Comparison of ENCODE assay signal across 24 cellular contexts in the genomic region with DNA sequence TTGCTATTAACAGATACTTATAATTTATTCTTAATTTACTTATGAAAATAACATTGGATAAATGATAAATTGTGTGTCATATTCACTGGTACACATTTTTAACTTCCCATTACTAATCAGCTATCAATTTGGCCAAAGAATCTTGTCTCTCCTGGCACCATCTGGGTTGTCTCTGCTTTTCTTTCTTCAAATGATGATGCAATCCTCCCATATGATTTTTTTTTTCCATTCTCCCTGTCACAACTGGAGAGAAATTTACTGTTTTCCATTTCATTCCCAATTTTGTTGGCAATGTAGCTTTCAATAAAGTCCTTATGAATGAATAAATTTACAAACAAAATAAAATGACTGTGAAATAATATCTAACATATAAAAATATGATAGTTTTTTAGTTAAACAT.
A peak's percentile ranks its signal among the peaks of the same experiment; 100 is the strongest.
DNase-seq lines count a peak whose midpoint lies in the region; ATAC-seq, FAIRE-seq and TF ChIP-seq lines count a peak whose summit lies in the region.
"Had no signal": no experiment of that assay in that cellular context is flagged by ENCODE, and none has a peak within 500 bp of the region (broad histone marks: within the 10 kb centered on the region; RNA-seq: fewer than 3 reads in every experiment).

No MANE protein-coding gene starts in this region.

- H2BK12ac ChIP-seq in H1 (ENCODE audit: low read depth, low read length): no peak overlapping the region

- BruUV-seq in HepG2 (replicated peaks; lab: Mats Ljungman, UMichigan): no TSS peak

- no peaks in the 10 kb centered on the region for H3K36me3 ChIP-seq in HepG2 (replicated peaks in 1 of 2; ENCODE audit: control insufficient read depth in 1 of 2, insufficient read depth in 2 of 2, low read length in 2 of 2)
- H3K36me3 ChIP-seq in right lobe of liver: no peaks in the 10 kb centered on the region
- H3K36me3 ChIP-seq in H1 (ENCODE audit: control insufficient read depth in 2 of 4, insufficient read depth in 4 of 4, low read length in 3 of 4): no peaks in the 10 kb centered on the region
- H3K36me3 ChIP-seq: BE2C; BLaER1 treated with 17β-estradiol and CSF1 and Interleukin-3, amounts not matched to agents 10 nM and 100 nM; HAP-1 had no signal

- H4K20me1 ChIP-seq in HepG2 (ENCODE audit: insufficient read depth, low read length): no peaks in the 10 kb centered on the region
- no peaks in the 10 kb centered on the region for H4K20me1 ChIP-seq in H1 (replicated peaks in 1 of 2; ENCODE audit: control insufficient read depth in 1 of 2, insufficient read depth in 2 of 2, low read length in 2 of 2)
- H4K20me1 ChIP-seq: BLaER1 treated with 17β-estradiol and CSF1 and Interleukin-3, amounts not matched to agents 10 nM and 100 nM had no signal

- H2AK5ac ChIP-seq in H1 (ENCODE audit: low read depth, low read length): no peak overlapping the region

- peaks cover 0 to 11% (median 6%) of the 10 kb centered on the region in 9 donors for H3K9me3 Mint-ChIP-seq in naive thymus-derived CD8-positive, alpha-beta T cell

- no peak for TF ChIP-seq POLR2A in HepG2 (IDR thresholded peaks at IDR 0.05; ENCODE audit: insufficient read depth in 1 of 2, low read depth in 2 of 2, low read length in 2 of 2)
- TF ChIP-seq POLR2A in right lobe of liver (IDR thresholded peaks at IDR 0.05): no peak
- TF ChIP-seq POLR2A in H1 (IDR thresholded peaks at IDR 0.05; ENCODE audit: control extremely low read depth in 1 of 2, low read depth in 2 of 2, low read length in 2 of 2): no peak

- H3K36me3 Mint-ChIP-seq in naive thymus-derived CD8-positive, alpha-beta T cell: no peaks in the 10 kb centered on the region
- H3K36me3 Mint-ChIP-seq: CD14-positive monocyte; CD8-positive, alpha-beta memory T cell had no signal

- H3K18ac ChIP-seq in H1 (ENCODE audit: extremely low read depth, low read length): no peak overlapping the region

- DNase-seq in HepG2 (ENCODE audit: low spot score): no peak
- DNase-seq in right lobe of liver: no peak
- peak; percentile 41 for DNase-seq in NCI-H446 treated with DMSO at 0.1 percent for 48 hours (lab: John Stamatoyannopoulos, UW)
- DNase-seq in H1 (ENCODE audit: low read depth in 1 of 2, low spot score in 2 of 2): no peak
- peak; percentile 0 for DNase-seq in fibroblast of the aortic adventitia (ENCODE audit: low read depth)
- DNase-seq in dedifferentiated amniotic fluid mesenchymal stem cell (ENCODE audit: extremely low spot score): no peak
- no peak for DNase-seq in naive thymus-derived CD8-positive, alpha-beta T cell
- DNase-seq in NCI-H1105 treated with DMSO at 0.1 percent for 48 hours (lab: John Stamatoyannopoulos, UW): no peak
- DNase-seq: 8988T; ACHN; AML-193; BE2C; CD4-positive, alpha-beta T cell; CD8-positive, alpha-beta memory T cell; DMS79; EL; GDM1 had no signal

- POLR2A ChIA-PET in HepG2 (lab: Yijun Ruan, JAX): no interaction called here
- POLR2A ChIA-PET in H1 (lab: Charles Lee; ENCODE audit: partially characterized antibody): no interaction called here
- POLR2A ChIA-PET in naive thymus-derived CD8-positive, alpha-beta T cell (lab: Charles Lee): no interaction called here

- H3K79me2 ChIP-seq in HepG2 (ENCODE audit: insufficient read depth, low read length) (no peaks in the 10 kb centered on the region), H1 (ENCODE audit: control insufficient read depth in 1 of 2, insufficient read depth in 2 of 2, low read length in 2 of 2) (no peaks in the 10 kb centered on the region)

- H3K4me1 Mint-ChIP-seq in naive thymus-derived CD8-positive, alpha-beta T cell: no peaks in the 10 kb centered on the region
- H3K4me1 Mint-ChIP-seq: CD14-positive monocyte; CD8-positive, alpha-beta memory T cell; GM23338 had no signal

- H3K56ac ChIP-seq in H1 (replicated peaks; ENCODE audit: insufficient read length, low read depth, low read length): no peak overlapping the region

- H2BK15ac ChIP-seq in H1 (ENCODE audit: low read length): no peak overlapping the region

- intact Hi-C loops in HepG2 (cut with micrococcal nuclease; ENCODE audit: unreplicated experiment) (no loop called here), right lobe of liver (cut with DNase I) (no loop called here)

- no peaks in the 10 kb centered on the region for H3K27me3 Mint-ChIP-seq in naive thymus-derived CD8-positive, alpha-beta T cell
- H3K27me3 Mint-ChIP-seq: CD4-positive, alpha-beta T cell; CD8-positive, alpha-beta memory T cell had no signal

- FAIRE-seq in HepG2 (lab: Jason Lieb, UNC) (no peak), H1 (lab: Jason Lieb, UNC) (no peak)
- FAIRE-seq: A549, GM12878, H54 had no signal

- H3K27me3 ChIP-seq in HepG2 (ENCODE audit: control insufficient read depth in 1 of 2, insufficient read depth in 2 of 2, low read length in 2 of 2): no peaks in the 10 kb centered on the region
- H3K27me3 ChIP-seq in right lobe of liver: no peaks in the 10 kb centered on the region
- H3K27me3 ChIP-seq in H1 (replicated peaks in 1 of 4; ENCODE audit: control insufficient read depth in 3 of 4, extremely low read depth in 1 of 4, insufficient read depth in 3 of 4, low read length in 3 of 4): no peaks in the 10 kb centered on the region
- H3K27me3 ChIP-seq: BE2C; BLaER1 treated with 17β-estradiol and CSF1 and Interleukin-3, amounts not matched to agents 10 nM and 100 nM had no signal

- TF ChIP-seq EP300 in HepG2 (IDR thresholded peaks at IDR 0.05; ENCODE audit: low read depth in 2 of 2, low read length in 2 of 2): no peak
- TF ChIP-seq EP300 in HepG2 (CRISPR knock-in tag; IDR thresholded peaks at IDR 0.05; ENCODE audit: borderline replicate concordance): no peak
- no peak for TF ChIP-seq EP300 in H1 (IDR thresholded peaks at IDR 0.05; ENCODE audit: borderline replicate concordance in 1 of 2, low read depth in 2 of 2, low read length in 2 of 2)

- H2AFZ ChIP-seq in HepG2 (ENCODE audit: low read length) (no peak overlapping the region), H1 (ENCODE audit: low read length) (no peak overlapping the region)
- H2AFZ ChIP-seq: GM23338 had no signal

- H3K9ac ChIP-seq in HepG2 (ENCODE audit: insufficient read depth, low read depth, low read length): no peak overlapping the region
- H3K9ac ChIP-seq in H1 (replicated peaks in 1 of 4; ENCODE audit: extremely low read depth in 1 of 4, low read depth in 3 of 4, low read length in 3 of 4): no peak overlapping the region
- H3K9ac ChIP-seq: BLaER1 treated with 17β-estradiol and CSF1 and Interleukin-3, amounts not matched to agents 10 nM and 100 nM had no signal

- no peaks in the 10 kb centered on the region for H3K9me3 ChIP-seq in HepG2 (ENCODE audit: low read length)
- no peaks in the 10 kb centered on the region for H3K9me3 ChIP-seq in right lobe of liver
- H3K9me3 ChIP-seq in H1 (ENCODE audit: insufficient read depth in 2 of 2, low read depth in 1 of 2, low read length in 1 of 2): no peaks in the 10 kb centered on the region
- H3K9me3 ChIP-seq: A549, BE2C, HAP-1 had no signal

- H3K4me3 ChIP-seq in HepG2 (replicated peaks in 1 of 3; ENCODE audit: insufficient read depth in 1 of 3, low read depth in 2 of 3, low read length in 3 of 3) (no peak overlapping the region), right lobe of liver (no peak overlapping the region), H1 (ENCODE audit: extremely low read depth in 1 of 4, insufficient read depth in 2 of 4, low read depth in 3 of 4, low read length in 4 of 4) (no peak overlapping the region), fibroblast of the aortic adventitia (ENCODE audit: low read depth, low read length) (no peak overlapping the region)
- H3K4me3 ChIP-seq: A549; BLaER1 treated with 17β-estradiol and CSF1 and Interleukin-3, amounts not matched to agents 10 nM and 100 nM; GM12878; GM23338; HAP-1 had no signal

- no peak overlapping the region for H2BK20ac ChIP-seq in H1 (ENCODE audit: low read length)

- no peak overlapping the region for H2BK5ac ChIP-seq in H1 (ENCODE audit: low read depth, low read length)

- no peak overlapping the region for H3K27ac ChIP-seq in HepG2 (ENCODE audit: extremely low read length, insufficient read depth, low read length)
- H3K27ac ChIP-seq in right lobe of liver: no peak overlapping the region
- H3K27ac ChIP-seq in H1 (ENCODE audit: low read depth, low read length): no peak overlapping the region
- H3K27ac ChIP-seq: A549; BLaER1 treated with 17β-estradiol and CSF1 and Interleukin-3, amounts not matched to agents 10 nM and 100 nM had no signal

- TF ChIP-seq RAD21 in HepG2 (CRISPR knock-in tag; IDR thresholded peaks at IDR 0.05) (no peak), H1 (IDR thresholded peaks at IDR 0.05 in 1 of 2, conservative IDR thresholded peaks at IDR 0.05 in 1 of 2; ENCODE audit: low read depth in 2 of 2, low read length in 2 of 2) (no peak)

- no peak overlapping the region for H3K4ac ChIP-seq in H1 (replicated peaks; ENCODE audit: insufficient read length, low read depth, low read length)

- no peak overlapping the region for H3K23ac ChIP-seq in H1 (ENCODE audit: insufficient read length)

- no peak overlapping the region for H4K5ac ChIP-seq in H1 (ENCODE audit: insufficient read length, low read depth, low read length)

- H3K79me1 ChIP-seq in H1 (ENCODE audit: low read depth, low read length): no peaks in the 10 kb centered on the region

- H3K14ac ChIP-seq in H1 (ENCODE audit: insufficient read length): no peak overlapping the region

- H3K4me2 ChIP-seq in HepG2 (ENCODE audit: low read depth, low read length) (no peak overlapping the region), H1 (ENCODE audit: insufficient read depth in 1 of 2, low read depth in 2 of 2, low read length in 2 of 2) (no peak overlapping the region)
- H3K4me2 ChIP-seq: A549; BLaER1 treated with 17β-estradiol and CSF1 and Interleukin-3, amounts not matched to agents 10 nM and 100 nM; GM23338 had no signal

- in situ Hi-C loops in HepG2 (cut with HindIII; ENCODE audit: extremely low pct_ligation_motif_present, low pct_unique_long_range_greater_than_20kb): no loop called here

- H2BK120ac ChIP-seq in H1 (replicated peaks; ENCODE audit: low read depth, low read length): no peak overlapping the region

- no peak overlapping the region for H4K91ac ChIP-seq in H1 (replicated peaks; ENCODE audit: insufficient read length, low read length)

- H3K4me3 Mint-ChIP-seq in naive thymus-derived CD8-positive, alpha-beta T cell: no peak overlapping the region
- H3K4me3 Mint-ChIP-seq: CD14-positive monocyte; CD4-positive, alpha-beta T cell; CD8-positive, alpha-beta memory T cell; GM23338 had no signal

- no peak overlapping the region for H3K27ac Mint-ChIP-seq in naive thymus-derived CD8-positive, alpha-beta T cell
- H3K27ac Mint-ChIP-seq: CD14-positive monocyte; CD4-positive, alpha-beta T cell; CD8-positive, alpha-beta memory T cell; GM23338 had no signal

- TF ChIP-seq CTCF in HepG2 (CRISPR knock-in tag; IDR thresholded peaks at IDR 0.05): no peak
- TF ChIP-seq CTCF in right lobe of liver (IDR thresholded peaks at IDR 0.05): no peak
- no peak for TF ChIP-seq CTCF in H1 (IDR thresholded peaks at IDR 0.05; ENCODE audit: control extremely low read depth in 1 of 3, insufficient read depth in 1 of 3, low read depth in 1 of 3, low read length in 3 of 3)
- no peak for TF ChIP-seq CTCF in fibroblast of the aortic adventitia (IDR thresholded peaks at IDR 0.05; ENCODE audit: insufficient read depth, low read length)

- CTCF ChIA-PET in HepG2 (lab: Yijun Ruan, JAX; ENCODE audit: low intra/inter-chr PET ratio, low total read pairs) (no interaction called here), H1 (lab: Charles Lee; ENCODE audit: partially characterized antibody) (no interaction called here)

- ATAC-seq in HepG2 (no peak), right lobe of liver (no peak)
- no peak for ATAC-seq in naive thymus-derived CD8-positive, alpha-beta T cell
- ATAC-seq: A549, GM12878, GM23338 had no signal

- H3K23me2 ChIP-seq in H1 (ENCODE audit: low read depth, low read length): no peaks in the 10 kb centered on the region

- H3K4me1 ChIP-seq in HepG2 (ENCODE audit: insufficient read depth, low read length): no peaks in the 10 kb centered on the region
- no peaks in the 10 kb centered on the region for H3K4me1 ChIP-seq in right lobe of liver
- H3K4me1 ChIP-seq in H1 (replicated peaks in 1 of 4; ENCODE audit: control insufficient read depth in 3 of 4, insufficient read depth in 4 of 4, low read length in 3 of 4): no peaks in the 10 kb centered on the region
- H3K4me1 ChIP-seq: A549; BE2C; BLaER1 treated with 17β-estradiol and CSF1 and Interleukin-3, amounts not matched to agents 10 nM and 100 nM; HAP-1 had no signal

- no peak overlapping the region for H4K8ac ChIP-seq in H1 (ENCODE audit: extremely low read depth, insufficient read depth, low read length)

Comparison
In these comparisons a context has a peak if more than half of its experiments do, and no peak if none do; other contexts are left out.
1. DNase-seq: peak in NCI-H446 treated with DMSO at 0.1 percent for 48 hours (single experiment) and fibroblast of the aortic adventitia (single experiment); none in HepG2 (single experiment), right lobe of liver (0 of 3), H1 (0 of 2), dedifferentiated amniotic fluid mesenchymal stem cell (single experiment), naive thymus-derived CD8-positive, alpha-beta T cell (0 of 10) and NCI-H1105 treated with DMSO at 0.1 percent for 48 hours (single experiment).
2. Of the 41 proteins assayed by ChIP-seq in both HepG2 and H1: peak only in HepG2: none; only in H1: none; in both: CEBPB; in neither: 40.